Comparison of ENCODE assay signal across 16 cellular contexts in the genomic region with DNA sequence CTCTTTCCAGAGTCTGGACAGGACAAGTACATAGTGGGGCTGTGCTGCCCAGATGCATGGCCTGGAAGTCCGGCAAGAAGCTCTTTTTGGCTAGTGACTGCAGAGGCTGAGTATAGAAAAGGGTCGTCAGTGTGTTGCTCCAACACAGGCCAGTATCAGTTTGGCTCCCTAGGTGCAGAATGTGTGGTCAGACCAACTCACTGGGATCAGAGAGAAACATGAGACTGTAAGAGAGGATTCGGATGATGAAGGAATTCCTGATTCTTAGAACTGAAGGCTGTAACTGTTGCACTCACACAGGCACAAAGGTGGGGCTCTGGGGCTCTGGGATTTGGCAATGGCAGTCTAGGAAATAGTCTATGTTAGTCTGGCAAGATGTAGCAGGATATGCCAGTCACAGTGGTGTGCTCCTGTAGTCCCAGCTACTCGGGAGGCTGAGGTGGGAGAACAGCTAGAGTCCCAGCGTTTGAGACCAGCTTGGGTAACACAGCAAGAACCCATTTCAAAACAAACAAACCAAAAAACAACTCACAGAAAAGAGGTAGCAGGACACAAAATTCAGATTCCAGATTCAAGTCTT. TPM values are rescaled to one million over a fixed set of nuclear protein-coding genes. Genes with fewer than 3 reads are reported as not detected.
"Had no signal": no experiment of that assay in that cellular context is flagged by ENCODE, and none has a peak within 500 bp of the region (broad histone marks: within the 10 kb centered on the region; RNA-seq: fewer than 3 reads in every experiment).

No MANE protein-coding gene starts in this region.

- H3K27ac ChIP-seq: adrenal gland, esophagus squamous epithelium, foreskin keratinocyte, heart left ventricle, vagina had no signal

- H3K9me3 ChIP-seq: adrenal gland, esophagus squamous epithelium, heart left ventricle, stomach, vagina had no signal

- H3K27ac Mint-ChIP-seq: activated CD8-positive, alpha-beta T cell treated with anti-CD3 and anti-CD28 coated beads, Interleukin-2, amount 10 ng/mL, durations not matched to agents 7 days and 5 days; WTC11 had no signal

- H3K36me3 Mint-ChIP-seq: WTC11 had no signal

- H3K4me3 ChIP-seq: adrenal gland, esophagus squamous epithelium, heart left ventricle, stomach, vagina had no signal

- H3K36me3 ChIP-seq: adrenal gland, esophagus squamous epithelium, heart left ventricle, stomach, vagina had no signal

- FAIRE-seq: colon had no signal

- H3K27me3 ChIP-seq: adrenal gland, esophagus squamous epithelium, foreskin keratinocyte, heart left ventricle, stomach, vagina had no signal

- ATAC-seq: activated CD8-positive, alpha-beta T cell treated with anti-CD3 and anti-CD28 coated beads, Interleukin-2, amount 10 ng/mL, durations not matched to agents 7 days and 5 days; foreskin keratinocyte; heart left ventricle; WTC11 had no signal

- H3K4me3 Mint-ChIP-seq: activated CD8-positive, alpha-beta T cell treated with anti-CD3 and anti-CD28 coated beads, Interleukin-2, amount 10 ng/mL, durations not matched to agents 7 days and 5 days; nephron; WTC11 had no signal

- DNase-seq: activated CD4-positive, alpha-beta T cell treated with anti-CD3 and anti-CD28 coated beads for 48 hours; activated CD8-positive, alpha-beta memory T cell treated with anti-CD3 and anti-CD28 coated beads, Interleukin-2, amount 50 U/mL, for 48 hours; activated CD8-positive, alpha-beta T cell treated with anti-CD3 and anti-CD28 coated beads, Interleukin-2, amount 10 ng/mL, durations not matched to agents 7 days and 5 days; activated naive CD4-positive, alpha-beta T cell treated with Interleukin-2 at 50 U/mL for 16 hours; adrenal gland; esophagus squamous epithelium; foreskin keratinocyte; heart left ventricle; stimulated activated CD4-positive, alpha-beta T cell treated with anti-CD3 and anti-CD28 coated beads, Interleukin-15, amount 100 ng/mL, for 24 hours; stimulated activated CD4-positive, alpha-beta T cell treated with anti-CD3 and anti-CD28 coated beads, Interleukin-4, amount 100 ng/mL, for 24 hours; stomach had no signal

- H3K9me3 Mint-ChIP-seq: nephron, WTC11 had no signal

RNA-seq across cellular contexts. Expression of a gene that starts 11.1 kb away (rescaled TPM):
- total RNA-seq: foreskin keratinocyte, osteocyte, vagina had no signal
- polyA plus RNA-seq: foreskin keratinocyte had no signal
